8 cellular contexts compared by ENCODE assay signal in the genomic region with DNA sequence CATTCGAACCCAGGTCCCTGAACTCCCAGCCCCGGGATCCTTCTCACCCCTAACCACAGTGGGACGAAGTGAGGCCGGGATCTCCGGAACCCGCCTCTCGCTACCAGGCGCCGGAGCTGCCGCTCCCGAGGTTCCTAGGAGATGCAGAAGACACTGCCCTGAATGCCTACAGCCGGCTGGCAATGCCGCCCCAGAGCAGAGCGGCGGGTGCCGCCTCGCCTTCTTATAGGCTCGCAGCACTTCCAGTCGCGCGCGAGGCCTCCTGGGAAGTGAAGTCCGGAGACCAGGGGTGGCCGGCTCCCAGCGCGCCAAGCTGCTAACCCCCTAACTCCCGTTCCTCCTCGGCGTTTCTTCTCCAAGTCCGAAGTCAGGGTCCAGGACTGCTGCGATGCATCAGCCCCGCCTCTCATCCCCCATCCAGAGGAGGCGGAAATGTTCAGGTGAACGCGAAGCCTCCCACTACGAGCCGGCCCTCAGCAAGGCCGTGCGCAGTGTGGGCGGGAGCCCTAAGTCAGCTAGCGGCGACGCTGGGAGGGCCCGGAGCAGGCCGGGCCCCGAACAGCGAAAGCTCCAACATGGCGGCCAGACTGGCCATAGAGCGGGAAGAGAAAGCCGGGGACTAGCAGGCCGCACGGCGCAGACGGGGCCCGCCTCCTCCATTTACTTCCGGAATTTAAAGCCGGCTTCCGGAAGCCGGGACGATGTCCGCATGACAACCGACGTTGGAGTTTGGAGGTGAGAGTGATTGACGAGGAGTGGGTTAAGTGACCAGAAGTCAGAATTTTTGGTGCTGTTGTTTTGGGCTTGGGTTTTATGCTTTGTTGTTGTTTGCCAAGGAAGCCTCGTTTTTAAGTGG. TPM values are rescaled to one million over a fixed set of nuclear protein-coding genes. Genes with fewer than 3 reads are reported as not detected.
DNase-seq lines count a peak whose midpoint lies in the region; ATAC-seq and TF ChIP-seq lines count a peak whose summit lies in the region.

A gene with protein sequence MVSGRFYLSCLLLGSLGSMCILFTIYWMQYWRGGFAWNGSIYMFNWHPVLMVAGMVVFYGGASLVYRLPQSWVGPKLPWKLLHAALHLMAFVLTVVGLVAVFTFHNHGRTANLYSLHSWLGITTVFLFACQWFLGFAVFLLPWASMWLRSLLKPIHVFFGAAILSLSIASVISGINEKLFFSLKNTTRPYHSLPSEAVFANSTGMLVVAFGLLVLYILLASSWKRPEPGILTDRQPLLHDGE (minus strand): TSS at position 197 of the 856 bp plus-strand sequence. CDS start 5,169 bp downstream, outside the sequence.
A gene (plus strand): TSS at position 689 of the 856 bp plus-strand sequence. CDS start 2,017 bp downstream, outside the sequence.

- no peaks in the 10 kb centered on the region for H3K27me3 ChIP-seq in heart left ventricle
- H3K27me3 ChIP-seq in upper lobe of left lung: no peaks in the 10 kb centered on the region

- peak in 1 of 2 donors; percentile 79 for TF ChIP-seq POLR2A in heart left ventricle (IDR thresholded peaks at IDR 0.05)
- peak in 3 of 4 donors; percentile 64 to 92 (median 89) for TF ChIP-seq POLR2A in upper lobe of left lung (IDR thresholded peaks at IDR 0.05)

- H3K4me3 ChIP-seq in GM12864 (ENCODE audit: low read depth, low read length) (peak within 1 kb of the TSS; percentile 80), heart left ventricle (peak within 1 kb of the TSS; percentile 46 to 86 (median 73)), upper lobe of left lung (peak within 1 kb of the TSS; percentile 60 to 97 (median 72))

- intact Hi-C loops in heart left ventricle (cut with DNase I) (loop anchor here in 3 of 10 donors (1.0 to 2.0 kb wide), 2 partner anchors 29 kb away; a partner anchor contains a TSS), posterior cingulate gyrus (cut with DNase I) (loop anchor here (1.0 kb wide), 1 partner anchor 29 kb away; a partner anchor contains a TSS)

- H3K27ac ChIP-seq in adipose tissue (ENCODE audit: low read depth, low read length) (peak within 1 kb of the TSS; percentile 10), heart left ventricle (peak within 1 kb of the TSS; percentile 95 to 100 (median 99)), upper lobe of left lung (peak within 1 kb of the TSS; percentile 97 to 99 (median 98))

- TF ChIP-seq CTCF in GM12864 (IDR thresholded peaks at IDR 0.05; ENCODE audit: low read depth, low read length, missing control alignments) (no peak), heart left ventricle (IDR thresholded peaks at IDR 0.05) (no peak), upper lobe of left lung (IDR thresholded peaks at IDR 0.05) (peak in 1 of 6 experiments; percentile 9)

- H3K9me3 ChIP-seq in heart left ventricle: no peaks in the 10 kb centered on the region
- H3K9me3 ChIP-seq in upper lobe of left lung: no peaks in the 10 kb centered on the region

- peak in 1 of 4 donors; percentile 25 for TF ChIP-seq EP300 in upper lobe of left lung (IDR thresholded peaks at IDR 0.05)

- peaks cover 0 to 55% (median 28%) of the 10 kb centered on the region in 12 donors for H3K4me1 ChIP-seq in heart left ventricle
- H3K4me1 ChIP-seq in upper lobe of left lung: peaks cover 31 to 40% (median 34%) of the 10 kb centered on the region in 4 donors

- DNase-seq in GM12864 (ENCODE audit: low read depth) (peak; percentile 91), NCI-H1417 (lab: John Stamatoyannopoulos, UW) (peak; percentile 95 to 99 (median 99)), T follicular helper cell (ENCODE audit: low read depth) (peak; percentile 75), heart left ventricle (peak; percentile 91 to 95 (median 94)), posterior cingulate gyrus (peak; percentile 89 to 99 (median 94)), upper lobe of left lung (peak; percentile 95)

- 0 to 1% (median 0%) methylated on average over 65 of the region's 65 CpGs for WGBS in adipose tissue, 3 donors
- 0 to 1% (median 0%) methylated on average over 39 to 65 of the region's 65 CpGs for WGBS in heart left ventricle, 4 donors
- 0% methylated on average over 12 to 51 of the region's 65 CpGs for WGBS in upper lobe of left lung, 2 donors

- H3K36me3 ChIP-seq in heart left ventricle: peaks cover 0 to 35% (median 31%) of the 10 kb centered on the region in 9 donors
- peaks cover 11 to 32% (median 28%) of the 10 kb centered on the region in 4 donors for H3K36me3 ChIP-seq in upper lobe of left lung

- peak; percentile 87 for ATAC-seq in HG02678 (IDR thresholded peaks at IDR 0.05; ENCODE audit: unreplicated experiment)
- ATAC-seq in heart left ventricle: peak; percentile 96 to 97 (median 97)
- peak; percentile 98 to 99 for ATAC-seq in upper lobe of left lung (ENCODE audit: low FRiP score in 2 of 2)

RNA-seq across cellular contexts. Expression of the first gene that starts in this region (rescaled TPM):
- polyA plus RNA-seq in adipose tissue (10 to 100 TPM; 23.1 to 39.4 (median 31.2) TPM), heart left ventricle (10 to 100 TPM in 1 of 2 donors, 1 to 10 TPM in 1; 7.6 to 12.3 TPM)
- total RNA-seq in heart left ventricle (10 to 100 TPM in 6 of 9 donors, 1 to 10 TPM in 3; 6.7 to 23.9 (median 11.9) TPM), upper lobe of left lung (100 to 1,000 TPM in 1 of 6 donors, 10 to 100 TPM in 5; 30.3 to 113 (median 50.4) TPM)

RNA-seq across cellular contexts. Expression of the second gene that starts in this region (rescaled TPM):
- polyA plus RNA-seq in adipose tissue: 10 to 100 TPM; 17.3 to 54.1 (median 46.8) TPM
- 10 to 100 TPM; 15.7 to 27.0 (median 19.0) TPM for total RNA-seq in heart left ventricle
- polyA plus RNA-seq in heart left ventricle: 10 to 100 TPM; 19.5 to 29.3 TPM
- 10 to 100 TPM; 23.5 to 95.3 (median 34.5) TPM for total RNA-seq in upper lobe of left lung

Comparison
In these comparisons a context has a peak if more than half of its experiments do, and no peak if none do; other contexts are left out.
1. Peak in every context shown above with its lines: DNase-seq, ATAC-seq, H3K4me3 ChIP-seq and H3K27ac ChIP-seq.
2. H3K27ac ChIP-seq: peak in every context shown above with its lines; median percentile 99 in heart left ventricle; 98 in upper lobe of left lung; 10 in adipose tissue.